Comparison of ENCODE assay signal across 32 cellular contexts in genomic region chr1:42325014-42325402, GRCh38. TPM values are rescaled to one million over a fixed set of nuclear protein-coding genes. Genes with fewer than 3 reads are reported as not detected.
"Had no signal": no experiment of that assay in that cellular context is flagged by ENCODE, and none has a peak within 500 bp of the region (broad histone marks: within the 10 kb centered on the region; RNA-seq: fewer than 3 reads in every experiment).

No MANE protein-coding gene starts in this region.

- H3K36me3 Mint-ChIP-seq: WTC11 had no signal

- H3K9me3 ChIP-seq: esophagus squamous epithelium, heart right ventricle, left lung, mucosa of descending colon, ovary, prostate gland, sigmoid colon, thoracic aorta, uterus had no signal

- H3K4me3 Mint-ChIP-seq: activated CD8-positive, alpha-beta memory T cell treated with anti-CD3 and anti-CD28 coated beads, Interleukin-2, amount 10 ng/mL, durations not matched to agents 7 days and 5 days; activated CD8-positive, alpha-beta T cell treated with anti-CD3 and anti-CD28 coated beads, Interleukin-2, amount 10 ng/mL, durations not matched to agents 7 days and 5 days; activated naive CD4-positive, alpha-beta T cell treated with anti-CD3 and anti-CD28 coated beads, Interleukin-2, amount 10 ng/mL, durations not matched to agents 7 days and 5 days; stimulated activated effector memory CD8-positive, alpha-beta T cell treated with anti-CD3 and anti-CD28 coated beads, Interleukin-12 subunit alpha, Interleukin-12 subunit beta, amount 100 ng/mL, for 72 hours; stimulated activated naive CD8-positive, alpha-beta T cell treated with anti-CD3 and anti-CD28 coated beads, Interleukin-15, Interleukin-2, amounts not matched to agents 100 ng/mL and 50 ng/mL, for 24 hours; type B pancreatic cell; WTC11 had no signal

- H3K27ac Mint-ChIP-seq: activated CD8-positive, alpha-beta memory T cell treated with anti-CD3 and anti-CD28 coated beads, Interleukin-2, amount 10 ng/mL, durations not matched to agents 7 days and 5 days; activated CD8-positive, alpha-beta T cell treated with anti-CD3 and anti-CD28 coated beads, Interleukin-2, amount 10 ng/mL, durations not matched to agents 7 days and 5 days; activated naive CD4-positive, alpha-beta T cell treated with anti-CD3 and anti-CD28 coated beads, Interleukin-2, amount 10 ng/mL, durations not matched to agents 7 days and 5 days; stimulated activated effector memory CD8-positive, alpha-beta T cell treated with anti-CD3 and anti-CD28 coated beads, Interleukin-12 subunit alpha, Interleukin-12 subunit beta, amount 100 ng/mL, for 72 hours; stimulated activated naive CD8-positive, alpha-beta T cell treated with anti-CD3 and anti-CD28 coated beads, Interleukin-15, Interleukin-2, amounts not matched to agents 100 ng/mL and 50 ng/mL, for 24 hours; type B pancreatic cell had no signal

- H3K27me3 ChIP-seq: esophagus squamous epithelium, heart right ventricle, left lung, ovary, sigmoid colon, uterus had no signal

- H3K27ac ChIP-seq: esophagus squamous epithelium, heart right ventricle, left lung, ovary, prostate gland, sigmoid colon, thoracic aorta, uterus had no signal

- DNase-seq: activated CD4-positive, alpha-beta T cell treated with anti-CD3 and anti-CD28 coated beads, Interleukin-2, amount 50 U/mL, for 1 hour; activated CD8-positive, alpha-beta memory T cell treated with anti-CD3 and anti-CD28 coated beads, Interleukin-2, amount 10 ng/mL, durations not matched to agents 7 days and 5 days; activated CD8-positive, alpha-beta T cell treated with anti-CD3 and anti-CD28 coated beads, Interleukin-2, amount 10 ng/mL, durations not matched to agents 7 days and 5 days; activated effector memory CD4-positive, alpha-beta T cell treated with anti-CD3 and anti-CD28 coated beads, Interleukin-2, amount 50 U/mL, for 16 hours; activated naive CD4-positive, alpha-beta T cell treated with anti-CD3 and anti-CD28 coated beads, Interleukin-2, amount 10 ng/mL, durations not matched to agents 7 days and 5 days; anterior cingulate cortex; dermis blood vessel endothelial cell; effector CD4-positive, alpha-beta T cell; esophagus squamous epithelium; foreskin melanocyte; heart right ventricle; kidney glomerular epithelial cell; left lung; mucosa of descending colon; ovary; retina; sigmoid colon; small intestine; stimulated activated CD4-positive, alpha-beta T cell treated with anti-CD3 and anti-CD28 coated beads, Interleukin-4, amount 100 ng/mL, for 24 hours; SW 1271; T-helper 2 cell; uterus had no signal

- H3K27me3 Mint-ChIP-seq: activated CD8-positive, alpha-beta memory T cell treated with anti-CD3 and anti-CD28 coated beads, Interleukin-2, amount 10 ng/mL, durations not matched to agents 7 days and 5 days; activated naive CD4-positive, alpha-beta T cell treated with anti-CD3 and anti-CD28 coated beads, Interleukin-2, amount 10 ng/mL, durations not matched to agents 7 days and 5 days; stimulated activated naive CD8-positive, alpha-beta T cell treated with anti-CD3 and anti-CD28 coated beads, Interleukin-15, Interleukin-2, amounts not matched to agents 100 ng/mL and 50 ng/mL, for 24 hours; type B pancreatic cell had no signal

- H3K4me3 ChIP-seq: esophagus squamous epithelium, heart right ventricle, left lung, lung, mucosa of descending colon, ovary, prostate gland, sigmoid colon, thoracic aorta, uterus had no signal

- ATAC-seq: activated CD8-positive, alpha-beta memory T cell treated with anti-CD3 and anti-CD28 coated beads, Interleukin-2, amount 10 ng/mL, durations not matched to agents 7 days and 5 days; activated CD8-positive, alpha-beta T cell treated with anti-CD3 and anti-CD28 coated beads, Interleukin-2, amount 10 ng/mL, durations not matched to agents 7 days and 5 days; left lung; mucosa of descending colon; stimulated activated effector memory CD8-positive, alpha-beta T cell treated with anti-CD3 and anti-CD28 coated beads, Interleukin-12 subunit alpha, Interleukin-12 subunit beta, amount 100 ng/mL, for 72 hours; WTC11 had no signal

- H3K36me3 ChIP-seq: esophagus squamous epithelium, heart right ventricle, left lung, ovary, prostate gland, sigmoid colon, thoracic aorta, uterus had no signal

- H3K9me3 Mint-ChIP-seq: activated naive CD4-positive, alpha-beta T cell treated with anti-CD3 and anti-CD28 coated beads, Interleukin-2, amount 10 ng/mL, durations not matched to agents 7 days and 5 days; stimulated activated effector memory CD8-positive, alpha-beta T cell treated with anti-CD3 and anti-CD28 coated beads, Interleukin-12 subunit alpha, Interleukin-12 subunit beta, amount 100 ng/mL, for 72 hours; stimulated activated naive CD8-positive, alpha-beta T cell treated with anti-CD3 and anti-CD28 coated beads, Interleukin-15, Interleukin-2, amounts not matched to agents 100 ng/mL and 50 ng/mL, for 24 hours; type B pancreatic cell; WTC11 had no signal

RNA-seq across cellular contexts. Expression of gene RIMKLA, which starts 55.6 kb away (rescaled TPM):
- total RNA-seq: bronchial epithelial cell, glomerular endothelial cell, myocyte had no signal
